Comparison of ENCODE assay signal across 8 cellular contexts in the genomic region with DNA sequence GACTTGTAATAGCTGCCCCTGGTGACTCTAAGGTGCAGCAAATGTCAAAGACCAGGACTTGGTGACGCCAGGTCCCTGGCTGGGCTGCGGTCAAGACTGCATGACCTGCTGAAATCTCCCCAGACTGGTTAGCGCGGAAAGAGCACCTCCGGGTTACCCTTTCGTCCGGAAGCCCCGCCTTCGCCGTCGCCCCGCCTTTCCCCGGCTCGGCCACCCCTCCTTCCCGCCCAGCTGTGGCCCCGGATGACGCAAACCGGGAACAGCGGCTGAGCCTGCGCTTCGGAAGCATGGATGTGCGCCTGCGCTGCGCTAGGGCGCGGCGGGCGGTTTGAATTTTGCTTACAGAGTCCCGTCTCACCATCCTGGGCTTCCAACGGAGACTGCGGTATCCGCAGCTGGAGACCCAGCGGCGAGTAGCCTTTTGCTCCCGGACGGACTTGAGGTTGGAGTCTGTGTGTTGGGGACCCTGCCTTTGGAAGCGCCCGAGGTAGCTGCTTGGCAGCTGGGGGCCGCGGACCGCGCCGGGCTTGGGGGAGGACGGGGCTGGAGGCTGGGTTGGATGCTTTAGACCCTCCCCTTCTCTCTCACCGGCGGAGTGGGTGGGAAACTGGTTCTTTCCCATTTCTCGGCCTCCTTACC. TPM values are rescaled to one million over a fixed set of nuclear protein-coding genes. Genes with fewer than 3 reads are reported as not detected.
A peak's percentile ranks its signal among the peaks of the same experiment; 100 is the strongest.
DNase-seq lines count a peak whose midpoint lies in the region; ATAC-seq and TF ChIP-seq lines count a peak whose summit lies in the region.

A gene with protein sequence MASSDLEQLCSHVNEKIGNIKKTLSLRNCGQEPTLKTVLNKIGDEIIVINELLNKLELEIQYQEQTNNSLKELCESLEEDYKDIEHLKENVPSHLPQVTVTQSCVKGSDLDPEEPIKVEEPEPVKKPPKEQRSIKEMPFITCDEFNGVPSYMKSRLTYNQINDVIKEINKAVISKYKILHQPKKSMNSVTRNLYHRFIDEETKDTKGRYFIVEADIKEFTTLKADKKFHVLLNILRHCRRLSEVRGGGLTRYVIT (plus strand): TSS at position 294 of the 639 bp plus-strand sequence. CDS start 785 bp downstream, outside the sequence.

- H3K4me3 ChIP-seq in heart right ventricle (peak within 1 kb of the TSS; percentile 27 to 70 (median 57)), upper lobe of right lung (peak within 1 kb of the TSS; percentile 57)

- H3K9me3 ChIP-seq in heart right ventricle (peaks cover 0 to 9% (median 5%) of the 10 kb centered on the region in 11 donors), upper lobe of right lung (peaks cover 4% of the 10 kb centered on the region)

- peaks cover 0 to 14% (median 8%) of the 10 kb centered on the region in 9 donors for H3K4me1 ChIP-seq in heart right ventricle
- peaks cover 5% of the 10 kb centered on the region for H3K4me1 ChIP-seq in upper lobe of right lung

- 0 to 1% methylated on average over 47 of the region's 47 CpGs for WGBS in heart right ventricle, 2 donors

- intact Hi-C loops in T-helper 1 cell treated with Interleukin-12 subunit alpha and Interleukin-12 subunit beta and Interleukin-4 antibody, amounts not matched to agents 30 ng/mL and 1 ng/mL, for 36 hours (cut with micrococcal nuclease), result loop anchor here (1.0 to 10.0 kb wide), 15 partner anchors 18 to 1964 kb away; a partner anchor contains a TSS
- intact Hi-C loops in heart right ventricle (cut with DNase I) (loop anchor here in 7 of 10 donors (5.0 to 10.0 kb wide), 4 partner anchors 88 to 1183 kb away; a partner anchor contains a TSS), posterior cingulate gyrus (cut with DNase I) (loop anchor here (2.0 kb wide), 1 partner anchor 88 kb away; a partner anchor contains a TSS), upper lobe of right lung (cut with DNase I) (no loop called here)

- TF ChIP-seq CTCF in GM13976 (IDR thresholded peaks at IDR 0.05; ENCODE audit: borderline replicate concordance, control extremely low read depth, extremely low read depth, insufficient read depth, missing control alignments) (no peak), heart right ventricle (IDR thresholded peaks at IDR 0.05) (no peak), upper lobe of right lung (IDR thresholded peaks at IDR 0.05) (no peak)

- peak; percentile 99 for DNase-seq in GM13976 (ENCODE audit: low spot score)
- peak; percentile 98 for DNase-seq in NCI-H146 treated with DMSO at 0.1 percent for 48 hours (lab: John Stamatoyannopoulos, UW; ENCODE audit: unreplicated experiment)
- peak; percentile 91 for DNase-seq in amniotic stem cell (lab: John Stamatoyannopoulos, UW)
- peak; percentile 91 to 94 for DNase-seq in heart right ventricle
- DNase-seq in posterior cingulate gyrus, result peak; percentile 80 to 98 (median 91)
- DNase-seq in upper lobe of right lung, result peak; percentile 96

- ATAC-seq in HG02870 (IDR thresholded peaks at IDR 0.05; ENCODE audit: unreplicated experiment) (peak; percentile 96), heart right ventricle (peak; percentile 100), upper lobe of right lung (peak; percentile 100)

- in situ Hi-C loops in GM13976 (cut with MboI; ENCODE audit: low sequenced_read_pairs, unreplicated experiment), result loop anchor here (25.0 kb wide), 1 partner anchor 363 kb away; no protein-coding TSS in a partner anchor

- H3K36me3 ChIP-seq in heart right ventricle, result peaks cover 0 to under 1% (median 0%) of the 10 kb centered on the region in 9 donors
- no peaks in the 10 kb centered on the region for H3K36me3 ChIP-seq in upper lobe of right lung

- H3K27me3 ChIP-seq in heart right ventricle (no peaks in the 10 kb centered on the region), upper lobe of right lung (no peaks in the 10 kb centered on the region)

- H3K27ac ChIP-seq in heart right ventricle, result peak within 1 kb of the TSS in 9 of 10 donors; percentile 71 to 88 (median 83)
- peak within 1 kb of the TSS; percentile 77 for H3K27ac ChIP-seq in upper lobe of right lung

RNA-seq across cellular contexts. Expression of the gene that starts here (rescaled TPM):
- total RNA-seq in T-helper 1 cell treated with Interleukin-12 subunit alpha and Interleukin-12 subunit beta and Interleukin-4 antibody, amounts not matched to agents 30 ng/mL and 1 ng/mL, for 36 hours, result 23.7 and 27.0 TPM in 2 replicates
- total RNA-seq in heart right ventricle (1 to 10 TPM in 1 of 10 donors, under 1 TPM in 9; 0.13 to 1.9 (median 0.33) TPM), upper lobe of right lung (0.52 TPM)
- polyA plus RNA-seq in heart right ventricle, result under 1 TPM; 0.12 to 0.29 TPM

Comparison
In these comparisons a context has a peak if more than half of its experiments do, and no peak if none do; other contexts are left out.
1. Peak in every context shown above with its lines: DNase-seq, ATAC-seq, H3K4me3 ChIP-seq and H3K27ac ChIP-seq.
2. Peak in DNase-seq, ATAC-seq, H3K4me3 ChIP-seq and H3K27ac ChIP-seq in upper lobe of right lung; RNA of the gene not detected or under 1 TPM.